35 cellular contexts compared by ENCODE assay signal in the genomic region with DNA sequence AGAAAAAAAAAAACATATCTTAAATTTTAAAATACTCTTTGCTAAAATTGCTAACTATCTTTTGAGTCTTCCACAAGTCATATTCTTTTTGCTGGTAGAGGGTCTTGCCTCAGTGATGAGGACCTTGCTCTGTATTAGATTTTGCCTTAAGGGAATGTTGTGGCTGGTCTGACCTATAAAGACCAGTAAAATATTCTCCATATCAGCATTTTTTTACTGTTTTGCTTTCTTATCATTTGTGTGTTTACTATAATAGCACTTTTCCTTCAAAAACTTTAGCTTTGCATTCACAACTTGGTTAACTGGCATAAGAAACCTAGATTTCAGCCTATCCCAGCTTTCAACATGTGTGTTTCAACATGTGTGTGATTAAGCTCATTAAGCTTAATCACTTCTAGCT.
"Had no signal": no experiment of that assay in that cellular context is flagged by ENCODE, and none has a peak within 500 bp of the region (broad histone marks: within the 10 kb centered on the region; RNA-seq: fewer than 3 reads in every experiment).

No MANE protein-coding gene starts in this region.

- H3K4me3 ChIP-seq: MG63 had no signal

- H3K27me3 ChIP-seq: MG63 had no signal

- H3K36me3 ChIP-seq: MG63 had no signal

- H3K9me3 ChIP-seq: MG63 had no signal

- DNase-seq: Kasumi-1, MG63, MM.1S, MV-4-11, NCI-H1048, NCI-H1092, NCI-H1092 treated with DMSO at 0.1 percent for 48 hours, NCI-H1105, NCI-H1105 treated with DMSO at 0.1 percent for 48 hours, NCI-H1417, NCI-H1417 treated with DMSO at 0.1 percent for 48 hours, NCI-H1436, NCI-H1436 treated with DMSO at 0.1 percent for 48 hours, NCI-H146, NCI-H1694, NCI-H1694 treated with DMSO at 0.1 percent for 48 hours, NCI-H187, NCI-H187 treated with DMSO at 0.1 percent for 48 hours, NCI-H1930, NCI-H2029, NCI-H2029 treated with DMSO at 0.1 percent for 48 hours, NCI-H2081, NCI-H2081 treated with DMSO at 0.1 percent for 48 hours, NCI-H2107, NCI-H2171, NCI-H2171 treated with DMSO at 0.1 percent for 48 hours, NCI-H2227 treated with DMSO at 0.1 percent for 48 hours, NCI-H226, NCI-H345, NCI-H446, NCI-H446 treated with DMSO at 0.1 percent for 48 hours, NCI-H510A, NCI-H510A treated with DMSO at 0.1 percent for 48 hours, NCI-H524, NCI-H524 treated with DMSO at 0.1 percent for 48 hours had no signal
